ENCODE assay signal across 1 cellular context in the genomic region with DNA sequence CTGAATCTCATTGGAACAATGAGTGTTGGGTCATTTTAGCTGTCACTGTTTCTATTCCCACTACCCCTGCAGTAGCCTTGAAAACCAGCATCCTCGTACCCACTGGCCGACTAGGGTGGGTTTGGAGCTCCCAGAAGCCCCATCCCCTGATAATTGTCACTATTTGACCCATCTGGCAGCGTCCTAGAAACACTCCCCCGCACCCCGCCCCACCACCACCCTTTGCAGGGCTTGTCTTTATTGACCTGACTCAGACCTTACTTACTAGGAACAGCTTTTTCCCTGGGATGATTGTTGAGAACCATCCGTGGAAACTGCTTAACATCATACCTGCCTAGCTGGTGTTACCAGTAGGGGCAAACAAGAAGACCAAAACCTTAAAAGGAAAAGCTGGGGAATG.
TF ChIP-seq lines count a peak whose summit lies in the region.

No MANE protein-coding gene starts in this region.

TF ChIP-seq in K562, 482 proteins besides CTCF, POLR2A, EP300 and RAD21:
- TF ChIP-seq NR4A1 (CRISPR knock-in tag; IDR thresholded peaks at IDR 0.05) (no peak), NR4A1 (tag; IDR thresholded peaks at IDR 0.05) (no peak), ZBTB7A (IDR thresholded peaks at IDR 0.05; ENCODE audit: borderline replicate concordance, control insufficient read depth, low read depth, low read length) (peak; percentile 15; the same call in 1 of the 2 replicates), KLF16 (IDR thresholded peaks at IDR 0.05) (0 out of 2 replicates have a peak, but pooled peaks have one; percentile 10), DPF2 (IDR thresholded peaks at IDR 0.05) (0 out of 2 replicates have a peak, but pooled peaks have one; percentile 13), CBFA2T3 (IDR thresholded peaks at IDR 0.05) (0 out of 2 replicates have a peak, but pooled peaks have one; percentile 6), EGR1 (conservative IDR thresholded peaks at IDR 0.05) (peak; percentile 51)
- TF ChIP-seq, protein P1, sequence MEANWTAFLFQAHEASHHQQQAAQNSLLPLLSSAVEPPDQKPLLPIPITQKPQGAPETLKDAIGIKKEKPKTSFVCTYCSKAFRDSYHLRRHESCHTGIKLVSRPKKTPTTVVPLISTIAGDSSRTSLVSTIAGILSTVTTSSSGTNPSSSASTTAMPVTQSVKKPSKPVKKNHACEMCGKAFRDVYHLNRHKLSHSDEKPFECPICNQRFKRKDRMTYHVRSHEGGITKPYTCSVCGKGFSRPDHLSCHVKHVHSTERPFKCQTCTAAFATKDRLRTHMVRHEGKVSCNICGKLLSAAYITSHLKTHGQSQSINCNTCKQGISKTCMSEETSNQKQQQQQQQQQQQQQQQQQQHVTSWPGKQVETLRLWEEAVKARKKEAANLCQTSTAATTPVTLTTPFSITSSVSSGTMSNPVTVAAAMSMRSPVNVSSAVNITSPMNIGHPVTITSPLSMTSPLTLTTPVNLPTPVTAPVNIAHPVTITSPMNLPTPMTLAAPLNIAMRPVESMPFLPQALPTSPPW (CRISPR knock-in tag; IDR thresholded peaks at IDR 0.05), result 0 out of 2 replicates have a peak, but pooled peaks have one; percentile 26
- TF ChIP-seq, protein P2, sequence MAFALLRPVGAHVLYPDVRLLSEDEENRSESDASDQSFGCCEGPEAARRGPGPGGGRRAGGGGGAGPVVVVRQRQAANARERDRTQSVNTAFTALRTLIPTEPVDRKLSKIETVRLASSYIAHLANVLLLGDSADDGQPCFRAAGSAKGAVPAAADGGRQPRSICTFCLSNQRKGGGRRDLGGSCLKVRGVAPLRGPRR (CRISPR knock-in tag; IDR thresholded peaks at IDR 0.05), result no peak
- TF ChIP-seq, protein P3, sequence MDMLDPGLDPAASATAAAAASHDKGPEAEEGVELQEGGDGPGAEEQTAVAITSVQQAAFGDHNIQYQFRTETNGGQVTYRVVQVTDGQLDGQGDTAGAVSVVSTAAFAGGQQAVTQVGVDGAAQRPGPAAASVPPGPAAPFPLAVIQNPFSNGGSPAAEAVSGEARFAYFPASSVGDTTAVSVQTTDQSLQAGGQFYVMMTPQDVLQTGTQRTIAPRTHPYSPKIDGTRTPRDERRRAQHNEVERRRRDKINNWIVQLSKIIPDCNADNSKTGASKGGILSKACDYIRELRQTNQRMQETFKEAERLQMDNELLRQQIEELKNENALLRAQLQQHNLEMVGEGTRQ (CRISPR knock-in tag; IDR thresholded peaks at IDR 0.05), result no peak
